Comparison of ENCODE assay signal across 33 cellular contexts in genomic region chr6:168145747-168146596, GRCh38.
DNase-seq lines count a peak whose midpoint lies in the region; ATAC-seq and TF ChIP-seq lines count a peak whose summit lies in the region.
"Had no signal": no experiment of that assay in that cellular context is flagged by ENCODE, and none has a peak within 500 bp of the region (broad histone marks: within the 10 kb centered on the region; RNA-seq: fewer than 3 reads in every experiment).

No MANE protein-coding gene starts in this region.

- peaks cover 27 to 55% of the 10 kb centered on the region in 2 donors for H3K27me3 Mint-ChIP-seq in natural killer cell (ENCODE audit: low read depth in 2 of 2)
- H3K27me3 Mint-ChIP-seq in natural killer cell treated with Interleukin-12 subunit alpha and Interleukin-12 subunit beta and Interleukin-15 and Interleukin-18, amount 100 ng/mL, for 72 hours: peaks cover 24 to 38% of the 10 kb centered on the region in 2 donors

- TF ChIP-seq POLR2A in vagina (IDR thresholded peaks at IDR 0.05) (no peak), thyroid gland (IDR thresholded peaks at IDR 0.05) (no peak)

- no peaks in the 10 kb centered on the region for H3K36me3 Mint-ChIP-seq in natural killer cell
- no peaks in the 10 kb centered on the region for H3K36me3 Mint-ChIP-seq in natural killer cell treated with Interleukin-12 subunit alpha and Interleukin-12 subunit beta and Interleukin-15 and Interleukin-18, amount 100 ng/mL, for 72 hours
- H3K36me3 Mint-ChIP-seq: CD8-positive, alpha-beta T cell had no signal

- no peaks in the 10 kb centered on the region for H3K36me3 ChIP-seq in vagina
- H3K36me3 ChIP-seq in thyroid gland: no peaks in the 10 kb centered on the region
- H3K36me3 ChIP-seq: adrenal gland, gastroesophageal sphincter, HAP-1, neutrophil, stomach, tibial nerve had no signal

- no peak overlapping the region for H3K4me3 Mint-ChIP-seq in natural killer cell
- H3K4me3 Mint-ChIP-seq in natural killer cell treated with Interleukin-12 subunit alpha and Interleukin-12 subunit beta and Interleukin-15 and Interleukin-18, amount 100 ng/mL, for 72 hours: no peak overlapping the region
- H3K4me3 Mint-ChIP-seq: activated naive CD4-positive, alpha-beta T cell treated with anti-CD3 and anti-CD28 coated beads for 36 hours; activated T-cell treated with anti-CD3 and anti-CD28 coated beads, Interleukin-2, amount 50 U/mL, for 72 hours; B cell; CD8-positive, alpha-beta T cell had no signal

- H3K4me3 ChIP-seq in vagina: no peak overlapping the region
- no peak overlapping the region for H3K4me3 ChIP-seq in thyroid gland (replicated peaks in 1 of 3)
- H3K4me3 ChIP-seq: adrenal gland, body of pancreas, dorsolateral prefrontal cortex, gastroesophageal sphincter, HAP-1, stomach, tibial nerve had no signal

- H3K27ac Mint-ChIP-seq in natural killer cell: no peak overlapping the region
- no peak overlapping the region for H3K27ac Mint-ChIP-seq in natural killer cell treated with Interleukin-12 subunit alpha and Interleukin-12 subunit beta and Interleukin-15 and Interleukin-18, amount 100 ng/mL, for 72 hours
- H3K27ac Mint-ChIP-seq: activated naive CD4-positive, alpha-beta T cell treated with anti-CD3 and anti-CD28 coated beads for 36 hours; activated T-cell treated with anti-CD3 and anti-CD28 coated beads, Interleukin-2, amount 50 U/mL, for 72 hours; B cell; CD8-positive, alpha-beta T cell; progenitor cell of endocrine pancreas had no signal

- ATAC-seq in natural killer cell (no peak), left lobe of liver (peak; percentile 63), HG02571 (IDR thresholded peaks at IDR 0.05; ENCODE audit: unreplicated experiment) (no peak)
- no peak for ATAC-seq in natural killer cell treated with Interleukin-12 subunit alpha and Interleukin-12 subunit beta and Interleukin-15 and Interleukin-18, amount 100 ng/mL, for 72 hours
- ATAC-seq: activated T-cell treated with anti-CD3 and anti-CD28 coated beads, Interleukin-2, amount 50 U/mL, for 72 hours; body of pancreas; CD8-positive, alpha-beta T cell; gastroesophageal sphincter; left cardiac atrium; sciatic nerve had no signal

- H3K9me3 ChIP-seq in vagina (no peaks in the 10 kb centered on the region), thyroid gland (no peaks in the 10 kb centered on the region)
- H3K9me3 ChIP-seq: adrenal gland, body of pancreas, gastroesophageal sphincter, HAP-1, neutrophil, stomach, tibial nerve had no signal

- intact Hi-C loops in natural killer cell (cut with micrococcal nuclease): no loop called here
- intact Hi-C loops in vagina (cut with DNase I): no loop called here
- intact Hi-C loops in thyroid gland (cut with DNase I): no loop called here

- no peaks in the 10 kb centered on the region for H3K4me1 Mint-ChIP-seq in natural killer cell
- H3K4me1 Mint-ChIP-seq in natural killer cell treated with Interleukin-12 subunit alpha and Interleukin-12 subunit beta and Interleukin-15 and Interleukin-18, amount 100 ng/mL, for 72 hours (ENCODE audit: low read depth in 2 of 2): no peaks in the 10 kb centered on the region
- H3K4me1 Mint-ChIP-seq: B cell had no signal

- H3K4me1 ChIP-seq in vagina (no peaks in the 10 kb centered on the region), thyroid gland (peaks cover 2 to 3% of the 10 kb centered on the region in 2 donors)
- H3K4me1 ChIP-seq: adrenal gland, gastroesophageal sphincter, HAP-1 had no signal

- 72 to 74% methylated on average over 10 to 12 of the region's 12 CpGs for WGBS in thyroid gland, 2 donors

- peak; percentile 4 for DNase-seq in natural killer cell
- no peak for DNase-seq in natural killer cell treated with Interleukin-12 subunit alpha and Interleukin-12 subunit beta and Interleukin-15 and Interleukin-18, amount 100 ng/mL, for 72 hours (ENCODE audit: low spot score)
- peak; percentile 20 for DNase-seq in activated CD8-positive, alpha-beta memory T cell treated with anti-CD3 and anti-CD28 coated beads, Interleukin-2, amount 50 U/mL, for 48 hours
- DNase-seq in left lobe of liver (ENCODE audit: low spot score): peak; percentile 40
- peak; percentile 56 to 85 for DNase-seq in vagina (ENCODE audit: extremely low spot score in 2 of 2)
- no peak for DNase-seq in thyroid gland
- DNase-seq in UCSD-AML1 (lab: John Stamatoyannopoulos, UW; ENCODE audit: unreplicated experiment): no peak
- DNase-seq: ACHN; activated CD4-positive, alpha-beta T cell treated with anti-CD3 and anti-CD28 coated beads for 4 hours; activated naive CD4-positive, alpha-beta T cell treated with anti-CD3 and anti-CD28 coated beads for 36 hours; activated T-cell treated with anti-CD3 and anti-CD28 coated beads, Interleukin-2, amount 50 U/mL, for 72 hours; body of pancreas; left cardiac atrium; MM.1S; NCI-H1436 treated with DMSO at 0.1 percent for 48 hours; NCI-H2081 treated with DMSO at 0.1 percent for 48 hours; stimulated activated CD4-positive, alpha-beta T cell treated with anti-CD3 and anti-CD28 coated beads, Interleukin-12 subunit alpha, Interleukin-12 subunit beta, amount 100 ng/mL, for 4 hours; stimulated activated CD4-positive, alpha-beta T cell treated with anti-CD3 and anti-CD28 coated beads, Interleukin-2, amount 100 ng/mL, for 48 hours; stomach; SW 1271; T-helper 9 cell had no signal

- no peak overlapping the region for H3K27ac ChIP-seq in vagina
- no peak overlapping the region for H3K27ac ChIP-seq in thyroid gland
- H3K27ac ChIP-seq: adrenal gland, body of pancreas, dorsolateral prefrontal cortex, gastroesophageal sphincter, neutrophil, stomach, tibial nerve, VCaP had no signal

- no peaks in the 10 kb centered on the region for H3K27me3 ChIP-seq in vagina
- H3K27me3 ChIP-seq in thyroid gland: no peaks in the 10 kb centered on the region
- H3K27me3 ChIP-seq: body of pancreas, neutrophil had no signal

- H3K9me3 Mint-ChIP-seq in natural killer cell: no peaks in the 10 kb centered on the region
- H3K9me3 Mint-ChIP-seq in natural killer cell treated with Interleukin-12 subunit alpha and Interleukin-12 subunit beta and Interleukin-15 and Interleukin-18, amount 100 ng/mL, for 72 hours: no peaks in the 10 kb centered on the region
- H3K9me3 Mint-ChIP-seq: activated naive CD4-positive, alpha-beta T cell treated with anti-CD3 and anti-CD28 coated beads for 36 hours had no signal

- TF ChIP-seq CTCF in natural killer cell (IDR thresholded peaks at IDR 0.05) (no peak), vagina (IDR thresholded peaks at IDR 0.05) (no peak), thyroid gland (IDR thresholded peaks at IDR 0.05) (no peak)

Comparison
In these comparisons a context has a peak if more than half of its experiments do, and no peak if none do; other contexts are left out.
1. DNase-seq: peak in natural killer cell (single experiment), activated CD8-positive, alpha-beta memory T cell treated with anti-CD3 and anti-CD28 coated beads, Interleukin-2, amount 50 U/mL, for 48 hours (single experiment), left lobe of liver (single experiment) and vagina (2 of 2); none in natural killer cell treated with Interleukin-12 subunit alpha and Interleukin-12 subunit beta and Interleukin-15 and Interleukin-18, amount 100 ng/mL, for 72 hours (single experiment), thyroid gland (0 of 2) and UCSD-AML1 (single experiment).